Comparison of ENCODE assay signal across 1 cellular context in genomic region chr20:32566379-32567374, GRCh38.
TF ChIP-seq lines count a peak whose summit lies in the region.

No MANE protein-coding gene starts in this region.

TF ChIP-seq in K562, 482 proteins besides CTCF, POLR2A, EP300 and RAD21:
- no peak for TF ChIP-seq ZNF785 (CRISPR knock-in tag; IDR thresholded peaks at IDR 0.05)
- no peak for TF ChIP-seq E2F3 (CRISPR knock-in tag; IDR thresholded peaks at IDR 0.05)
- no peak for TF ChIP-seq ELF4 (CRISPR knock-in tag; IDR thresholded peaks at IDR 0.05)
- no peak for TF ChIP-seq RAD51 (IDR thresholded peaks at IDR 0.05; ENCODE audit: borderline replicate concordance, low read depth)
- TF ChIP-seq TRIM24 (IDR thresholded peaks at IDR 0.05) = 0 out of 4 replicates have a peak, but pooled peaks of 1 of the 2 experiments have one; percentile 11
- no peak for TF ChIP-seq BCLAF1 (IDR thresholded peaks at IDR 0.05; ENCODE audit: borderline replicate concordance in 1 of 2, control insufficient read depth in 1 of 2, low read depth in 2 of 2, low read length in 1 of 2)
- TF ChIP-seq ATF1 (CRISPR knock-in tag; IDR thresholded peaks at IDR 0.05) = no peak
- TF ChIP-seq ATF1 (tag; IDR thresholded peaks at IDR 0.05) = no peak
- peak; percentile 54 for TF ChIP-seq ZNF316 (IDR thresholded peaks at IDR 0.05)
- TF ChIP-seq TGIF2 (CRISPR knock-in tag; IDR thresholded peaks at IDR 0.05) = 0 out of 2 replicates have a peak, but pooled peaks have one; percentile 22
- no peak for TF ChIP-seq ZNF655 (CRISPR knock-in tag; IDR thresholded peaks at IDR 0.05)
- TF ChIP-seq PTTG1 (tag; IDR thresholded peaks at IDR 0.05; ENCODE audit: low read depth) = no peak
- no peak for TF ChIP-seq TCFL5 (CRISPR knock-in tag; conservative IDR thresholded peaks at IDR 0.05)
- TF ChIP-seq RBM25 (IDR thresholded peaks at IDR 0.05; ENCODE audit: low read depth, low read length, severe bottlenecking) = peak; percentile 93
- TF ChIP-seq SPI1 (IDR thresholded peaks at IDR 0.05; ENCODE audit: borderline replicate concordance, low read depth, low read length) = peak; percentile 41; the same call in 1 of the 2 replicates
- no peak for TF ChIP-seq MLLT1 (IDR thresholded peaks at IDR 0.05)
